ENCODE assay signal across 11 cellular contexts in genomic region chr17:30357476-30357875, GRCh38. TPM values are rescaled to one million over a fixed set of nuclear protein-coding genes. Genes with fewer than 3 reads are reported as not detected.
"Had no signal": no experiment of that assay in that cellular context is flagged by ENCODE, and none has a peak within 500 bp of the region (broad histone marks: within the 10 kb centered on the region; RNA-seq: fewer than 3 reads in every experiment).

No MANE protein-coding gene starts in this region.

- H3K4me3 ChIP-seq: GM23248, HAP-1 had no signal

- H3K4me1 ChIP-seq: HAP-1 had no signal

- ATAC-seq: HCT116 had no signal

- DNase-seq: GM23248, GOT3, H7, HFFc6, KBM-7 had no signal

- H3K36me3 ChIP-seq: HAP-1 had no signal

- H3K27ac ChIP-seq: GM23248 had no signal

- H2AFZ ChIP-seq: GM23248 had no signal

- FAIRE-seq: HTR-8/SVneo had no signal

RNA-seq across cellular contexts. Expression of gene TMIGD1, which starts 23.6 kb away (rescaled TPM):
- total RNA-seq: GM23248, H4, H7, HFFc6, HT-29 had no signal
- polyA plus RNA-seq: GM23248, IgD-negative memory B cell had no signal
